In the genomic region with DNA sequence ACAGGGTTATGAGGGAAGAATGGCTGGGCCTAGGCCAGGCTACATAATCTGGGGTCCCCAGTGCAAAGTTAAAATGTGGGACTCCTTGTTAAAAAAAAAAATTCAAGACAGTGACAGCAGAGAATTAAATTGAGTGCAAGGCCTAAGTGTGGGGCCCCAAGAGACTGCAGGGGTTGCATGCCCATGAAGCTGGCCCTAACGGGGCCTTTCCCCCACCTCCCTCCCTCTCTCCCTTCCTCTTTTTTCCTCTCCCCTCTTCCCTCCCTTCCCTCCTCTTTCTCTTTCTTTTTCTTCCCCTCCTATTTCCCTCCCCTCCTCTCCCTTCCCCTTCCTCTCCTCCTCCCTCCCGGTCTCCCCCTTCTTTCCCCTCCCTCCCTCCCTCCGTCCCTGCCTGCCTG, we compare ENCODE assay signal across 17 cellular contexts.
"Had no signal": no experiment of that assay in that cellular context is flagged by ENCODE, and none has a peak within 500 bp of the region (broad histone marks: within the 10 kb centered on the region; RNA-seq: fewer than 3 reads in every experiment).

No MANE protein-coding gene starts in this region.

- H3K9me3 Mint-ChIP-seq: activated CD4-positive, alpha-beta T cell treated with anti-CD3 and anti-CD28 coated beads, Interleukin-2, amount 10 ng/mL, durations not matched to agents 24 days and 14 days; activated naive CD8-positive, alpha-beta T cell treated with anti-CD3 and anti-CD28 coated beads for 36 hours; activated T-cell treated with anti-CD3 and anti-CD28 coated beads, Interleukin-2, amount 50 U/mL, for 72 hours; natural killer cell treated with Interleukin-12 subunit alpha and Interleukin-12 subunit beta and Interleukin-15 and Interleukin-18, amount 100 ng/mL, for 72 hours; T-helper 2 cell treated with Interferon-gamma antibody and Interleukin-4, amounts not matched to agents 5 μg/mL and 100 μg/mL, for 36 hours had no signal

- H3K27me3 Mint-ChIP-seq: activated CD4-positive, alpha-beta T cell treated with anti-CD3 and anti-CD28 coated beads, Interleukin-2, amount 10 ng/mL, durations not matched to agents 24 days and 14 days; activated naive CD8-positive, alpha-beta T cell treated with anti-CD3 and anti-CD28 coated beads for 36 hours had no signal

- H3K27me3 ChIP-seq: brain microvascular endothelial cell, gastroesophageal sphincter, left lung, stomach, uterus had no signal

- H3K36me3 Mint-ChIP-seq: activated naive CD8-positive, alpha-beta T cell treated with anti-CD3 and anti-CD28 coated beads for 36 hours; natural killer cell treated with Interleukin-12 subunit alpha and Interleukin-12 subunit beta and Interleukin-15 and Interleukin-18, amount 100 ng/mL, for 72 hours had no signal

- H3K4me1 ChIP-seq: left lung, psoas muscle, uterus had no signal

- ATAC-seq: activated CD8-positive, alpha-beta T cell treated with anti-CD3 and anti-CD28 coated beads, Interleukin-2, amount 10 ng/mL, durations not matched to agents 7 days and 5 days; activated T-cell treated with anti-CD3 and anti-CD28 coated beads, Interleukin-2, amount 50 U/mL, for 72 hours; gastroesophageal sphincter; natural killer cell treated with Interleukin-12 subunit alpha and Interleukin-12 subunit beta and Interleukin-15 and Interleukin-18, amount 100 ng/mL, for 72 hours; psoas muscle had no signal

- H3K4me3 ChIP-seq: gastroesophageal sphincter, left lung, psoas muscle, stomach, uterus had no signal

- H3K4me1 Mint-ChIP-seq: activated CD4-positive, alpha-beta T cell treated with anti-CD3 and anti-CD28 coated beads, Interleukin-2, amount 10 ng/mL, durations not matched to agents 24 days and 14 days; activated naive CD8-positive, alpha-beta T cell treated with anti-CD3 and anti-CD28 coated beads for 36 hours had no signal

- H3K9me3 ChIP-seq: gastroesophageal sphincter, left lung, psoas muscle, stomach, thoracic aorta, uterus had no signal

- DNase-seq: activated CD4-positive, alpha-beta T cell treated with anti-CD3 and anti-CD28 coated beads, Interleukin-2, amount 10 ng/mL, durations not matched to agents 24 days and 14 days; activated CD4-positive, CD25-positive, alpha-beta regulatory T cell; activated CD8-positive, alpha-beta memory T cell treated with anti-CD3 and anti-CD28 coated beads, Interleukin-2, amount 50 U/mL, for 4 hours; activated CD8-positive, alpha-beta T cell treated with anti-CD3 and anti-CD28 coated beads, Interleukin-2, amount 10 ng/mL, durations not matched to agents 7 days and 5 days; activated naive CD8-positive, alpha-beta T cell treated with anti-CD3 and anti-CD28 coated beads for 36 hours; activated T-cell treated with anti-CD3 and anti-CD28 coated beads, Interleukin-2, amount 50 U/mL, for 72 hours; brain microvascular endothelial cell; effector memory CD4-positive, alpha-beta T cell; left lung; psoas muscle; stimulated activated CD4-positive, alpha-beta T cell treated with anti-CD3 and anti-CD28 coated beads, Interleukin-1b, Interleukin-23, amount 100 ng/mL, for 48 hours; stomach; uterus had no signal

- H3K27ac ChIP-seq: brain microvascular endothelial cell, psoas muscle, thoracic aorta, uterus had no signal

- H3K36me3 ChIP-seq: brain microvascular endothelial cell, gastroesophageal sphincter, left lung, stomach, thoracic aorta, uterus had no signal

- H3K27ac Mint-ChIP-seq: activated CD4-positive, alpha-beta T cell treated with anti-CD3 and anti-CD28 coated beads, Interleukin-2, amount 10 ng/mL, durations not matched to agents 24 days and 14 days; activated CD8-positive, alpha-beta T cell treated with anti-CD3 and anti-CD28 coated beads, Interleukin-2, amount 10 ng/mL, durations not matched to agents 7 days and 5 days; activated naive CD8-positive, alpha-beta T cell treated with anti-CD3 and anti-CD28 coated beads for 36 hours; activated T-cell treated with anti-CD3 and anti-CD28 coated beads, Interleukin-2, amount 50 U/mL, for 72 hours; natural killer cell treated with Interleukin-12 subunit alpha and Interleukin-12 subunit beta and Interleukin-15 and Interleukin-18, amount 100 ng/mL, for 72 hours; T-helper 2 cell treated with Interferon-gamma antibody and Interleukin-4, amounts not matched to agents 5 μg/mL and 100 μg/mL, for 36 hours had no signal

- H3K4me3 Mint-ChIP-seq: activated CD4-positive, alpha-beta T cell treated with anti-CD3 and anti-CD28 coated beads, Interleukin-2, amount 10 ng/mL, durations not matched to agents 24 days and 14 days; activated CD8-positive, alpha-beta T cell treated with anti-CD3 and anti-CD28 coated beads, Interleukin-2, amount 10 ng/mL, durations not matched to agents 7 days and 5 days; activated naive CD8-positive, alpha-beta T cell treated with anti-CD3 and anti-CD28 coated beads for 36 hours; activated T-cell treated with anti-CD3 and anti-CD28 coated beads, Interleukin-2, amount 50 U/mL, for 72 hours; natural killer cell treated with Interleukin-12 subunit alpha and Interleukin-12 subunit beta and Interleukin-15 and Interleukin-18, amount 100 ng/mL, for 72 hours; T-helper 2 cell treated with Interferon-gamma antibody and Interleukin-4, amounts not matched to agents 5 μg/mL and 100 μg/mL, for 36 hours had no signal
